In the genomic region with DNA sequence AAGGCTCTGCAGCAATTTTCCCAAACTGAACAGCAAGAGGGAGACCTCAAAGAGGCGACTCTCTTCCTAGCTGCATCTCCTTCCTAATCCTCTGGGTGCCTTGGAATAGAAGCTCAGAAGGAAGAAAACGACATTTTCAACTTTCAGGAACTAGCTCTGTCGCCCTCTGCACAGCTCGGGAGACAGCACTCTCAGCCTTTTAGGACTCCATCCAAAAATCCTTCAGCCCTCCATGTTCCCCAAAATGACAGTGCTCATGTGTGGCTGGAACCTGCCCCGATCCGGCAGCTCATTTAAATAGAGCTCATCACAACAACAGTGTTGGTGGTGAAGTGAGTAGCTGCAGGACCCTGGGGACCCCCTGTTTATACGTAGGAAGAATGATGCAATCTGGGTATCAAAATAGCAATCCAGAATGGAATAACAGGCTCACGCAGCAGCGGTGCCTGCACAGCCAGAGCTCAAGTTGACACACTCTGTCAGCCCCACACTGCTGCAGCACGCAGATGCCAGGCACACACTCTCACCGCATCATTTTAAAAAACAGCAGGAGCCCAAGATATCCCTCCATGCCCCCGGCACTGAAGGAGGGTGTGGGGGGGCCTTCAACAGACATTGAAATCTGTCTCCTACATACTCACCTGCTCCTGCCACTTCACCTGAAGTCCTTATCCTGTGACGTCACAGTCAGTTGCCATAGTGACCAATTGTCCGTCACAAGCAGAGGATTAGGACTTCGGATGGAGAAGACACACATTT, we compare ENCODE assay signal across 1 cellular context.
TF ChIP-seq lines count a peak whose summit lies in the region.

No MANE protein-coding gene starts in this region.

TF ChIP-seq in IMR-90, 13 proteins besides CTCF, POLR2A, EP300 and RAD21 (continued from another document):
- TF ChIP-seq BHLHE40 (IDR thresholded peaks at IDR 0.05; ENCODE audit: low read depth, low read length) = no peak
- TF ChIP-seq SMC3 (IDR thresholded peaks at IDR 0.05; ENCODE audit: low read depth, low read length) = no peak
